ENCODE assay signal across 15 cellular contexts in genomic region chr5:112390327-112390726, GRCh38. TPM values are rescaled to one million over a fixed set of nuclear protein-coding genes. Genes with fewer than 3 reads are reported as not detected.
DNase-seq lines count a peak whose midpoint lies in the region; ATAC-seq, FAIRE-seq and TF ChIP-seq lines count a peak whose summit lies in the region.
"Had no signal": no experiment of that assay in that cellular context is flagged by ENCODE, and none has a peak within 500 bp of the region (broad histone marks: within the 10 kb centered on the region; RNA-seq: fewer than 3 reads in every experiment).

No MANE protein-coding gene starts in this region.

- H3K27me3 Mint-ChIP-seq in stimulated activated naive CD8-positive, alpha-beta T cell treated with anti-CD3 and anti-CD28 coated beads, Interleukin-15, amount 100 ng/mL, for 72 hours, result peaks cover 22% of the 10 kb centered on the region

- CTCF ChIA-PET in HEK293 (lab: Yijun Ruan, JAX), result interaction anchor here (1.8 kb wide), 1 partner anchor 17 kb away, joined by 4 read pairs; no protein-coding TSS in a partner anchor
- CTCF ChIA-PET in mammary epithelial cell (lab: Charles Lee; ENCODE audit: low non-redundant PET), result no interaction called here

- H3K27ac ChIP-seq in HEK293 (ENCODE audit: extremely low read depth, low read depth, low read length) (no peak overlapping the region), esophagus squamous epithelium (peak overlapping the region; percentile 44 to 79 (median 68)), pancreas (no peak overlapping the region), mammary epithelial cell (ENCODE audit: insufficient read depth, low read depth, low read length) (no peak overlapping the region), heart left ventricle (no peak overlapping the region)

- TF ChIP-seq CTCF in HEK293 (tag by site-specific recombination; IDR thresholded peaks at IDR 0.05) (no peak), esophagus squamous epithelium (IDR thresholded peaks at IDR 0.05) (no peak), pancreas (IDR thresholded peaks at IDR 0.05) (no peak), mammary epithelial cell (conservative IDR thresholded peaks at IDR 0.05 in 1 of 2, IDR thresholded peaks at IDR 0.05 in 1 of 2; ENCODE audit: extremely low read depth in 1 of 2, insufficient read depth in 1 of 2, low read depth in 1 of 2, low read length in 2 of 2) (no peak), heart left ventricle (IDR thresholded peaks at IDR 0.05) (no peak)

- no peaks in the 10 kb centered on the region for H3K4me1 Mint-ChIP-seq in stimulated activated naive CD8-positive, alpha-beta T cell treated with anti-CD3 and anti-CD28 coated beads, Interleukin-15, amount 100 ng/mL, for 72 hours

- H3K36me3 ChIP-seq in HEK293 (ENCODE audit: control insufficient read depth in 2 of 2, insufficient read depth in 1 of 2, low read length in 2 of 2) (no peaks in the 10 kb centered on the region), esophagus squamous epithelium (no peaks in the 10 kb centered on the region), pancreas (no peaks in the 10 kb centered on the region), mammary epithelial cell (ENCODE audit: insufficient read depth, low read length) (no peaks in the 10 kb centered on the region), heart left ventricle (no peaks in the 10 kb centered on the region)

- H3K9me3 Mint-ChIP-seq in stimulated activated naive CD8-positive, alpha-beta T cell treated with anti-CD3 and anti-CD28 coated beads, Interleukin-15, amount 100 ng/mL, for 72 hours, result no peaks in the 10 kb centered on the region
- H3K9me3 Mint-ChIP-seq: activated T-helper 1 cell treated with anti-CD3 and anti-CD28 coated beads, Interleukin-12 subunit alpha, Interleukin-12 subunit beta, Interleukin-2, Interleukin-4 antibody, amounts not matched to agents 30 ng/mL and 10 ng/mL and 1 ng/mL, durations not matched to agents 14 hours and 24 hours and 36 hours had no signal

- intact Hi-C loops in esophagus squamous epithelium (cut with DNase I), result no loop called here
- intact Hi-C loops in pancreas (cut with DNase I), result no loop called here
- intact Hi-C loops in mammary epithelial cell (cut with micrococcal nuclease), result no loop called here
- intact Hi-C loops in heart left ventricle (cut with DNase I), result no loop called here

- no peak overlapping the region for H3K4me3 Mint-ChIP-seq in stimulated activated naive CD8-positive, alpha-beta T cell treated with anti-CD3 and anti-CD28 coated beads, Interleukin-15, amount 100 ng/mL, for 72 hours
- H3K4me3 Mint-ChIP-seq: activated T-helper 1 cell treated with anti-CD3 and anti-CD28 coated beads, Interleukin-12 subunit alpha, Interleukin-12 subunit beta, Interleukin-2, Interleukin-4 antibody, amounts not matched to agents 30 ng/mL and 10 ng/mL and 1 ng/mL, durations not matched to agents 14 hours and 24 hours and 36 hours had no signal

- H3K27me3 ChIP-seq in esophagus squamous epithelium (no peaks in the 10 kb centered on the region), pancreas (no peaks in the 10 kb centered on the region), mammary epithelial cell (ENCODE audit: insufficient read depth, low read length) (no peaks in the 10 kb centered on the region), heart left ventricle (no peaks in the 10 kb centered on the region)

- ATAC-seq in pancreas (peak; percentile 58 to 86 (median 74)), heart left ventricle (no peak)
- ATAC-seq in stimulated activated naive CD8-positive, alpha-beta T cell treated with anti-CD3 and anti-CD28 coated beads, Interleukin-15, amount 100 ng/mL, for 72 hours, result no peak

- H3K27ac Mint-ChIP-seq in stimulated activated naive CD8-positive, alpha-beta T cell treated with anti-CD3 and anti-CD28 coated beads, Interleukin-15, amount 100 ng/mL, for 72 hours, result no peak overlapping the region
- H3K27ac Mint-ChIP-seq: activated T-helper 1 cell treated with anti-CD3 and anti-CD28 coated beads, Interleukin-12 subunit alpha, Interleukin-12 subunit beta, Interleukin-2, Interleukin-4 antibody, amounts not matched to agents 30 ng/mL and 10 ng/mL and 1 ng/mL, durations not matched to agents 14 hours and 24 hours and 36 hours had no signal

- H3K4me3 ChIP-seq in HEK293 (ENCODE audit: low read depth, low read length) (no peak overlapping the region), esophagus squamous epithelium (peak overlapping the region in 3 of 4 donors; percentile 23 to 45 (median 28)), pancreas (peak overlapping the region in 1 of 4 donors; percentile 27), mammary epithelial cell (replicated peaks in 1 of 3; ENCODE audit: insufficient read depth in 1 of 3, low read depth in 2 of 3, low read length in 3 of 3) (no peak overlapping the region), heart left ventricle (no peak overlapping the region)

- no peaks in the 10 kb centered on the region for H4K20me1 ChIP-seq in mammary epithelial cell (ENCODE audit: insufficient read depth, low read length)

- no peak overlapping the region for H3K9ac ChIP-seq in mammary epithelial cell (ENCODE audit: insufficient read depth, low read length)

- in situ Hi-C loops in mammary epithelial cell (cut with MboI; ENCODE audit: low sequenced_read_pairs in 2 of 2), result no loop called here

- no peak for FAIRE-seq in pancreas (lab: Jason Lieb, UNC)
- FAIRE-seq: GM12891 had no signal

- no peaks in the 10 kb centered on the region for H3K79me2 ChIP-seq in mammary epithelial cell (ENCODE audit: insufficient read depth, low read length)

- TF ChIP-seq POLR2A in esophagus squamous epithelium (IDR thresholded peaks at IDR 0.05), result no peak
- TF ChIP-seq POLR2A in heart left ventricle (IDR thresholded peaks at IDR 0.05), result no peak

- H3K4me1 ChIP-seq in HEK293 (ENCODE audit: control insufficient read depth, insufficient read depth, low read length) (peaks cover 26% of the 10 kb centered on the region), esophagus squamous epithelium (peaks cover 0 to 31% (median 6%) of the 10 kb centered on the region in 3 donors), pancreas (no peaks in the 10 kb centered on the region), mammary epithelial cell (ENCODE audit: insufficient read depth, low read length) (no peaks in the 10 kb centered on the region), heart left ventricle (peaks cover 0 to 22% (median 9%) of the 10 kb centered on the region in 12 donors)

- no TSS peak for BruUV-seq in mammary epithelial cell (replicated peaks; lab: Mats Ljungman, UMichigan)

- POLR2A ChIA-PET in HEK293 (lab: Yijun Ruan, JAX), result no interaction called here

- H2AFZ ChIP-seq in mammary epithelial cell (ENCODE audit: low read depth, low read length), result no peak overlapping the region

- dilution Hi-C loops in mammary epithelial cell (cut with HindIII; ENCODE audit: low sequenced_read_pairs), result loop anchor here (5.0 kb wide), 1 partner anchor 67 kb away; no protein-coding TSS in a partner anchor

- no peaks in the 10 kb centered on the region for H3K9me3 ChIP-seq in HEK293 (ENCODE audit: control insufficient read depth, insufficient read depth, low read depth, low read length)
- no peaks in the 10 kb centered on the region for H3K9me3 ChIP-seq in esophagus squamous epithelium
- H3K9me3 ChIP-seq in pancreas, result no peaks in the 10 kb centered on the region
- no peaks in the 10 kb centered on the region for H3K9me3 ChIP-seq in mammary epithelial cell (replicated peaks; ENCODE audit: insufficient read depth, low read length)
- H3K9me3 ChIP-seq in heart left ventricle, result no peaks in the 10 kb centered on the region

- 83% methylated on average over 1 of the region's 8 CpGs; no CpG with 5 or more reads in 1 of the 2 donors for WGBS in esophagus squamous epithelium, 2 donors
- 15 to 17% methylated on average over 8 of the region's 8 CpGs for WGBS in pancreas, 2 donors
- 83% methylated on average over 8 of the region's 8 CpGs for WGBS in mammary epithelial cell (ENCODE audit: low coverage, missing lambda C conversion rate)
- 73 to 81% (median 75%) methylated on average over 5 to 8 of the region's 8 CpGs for WGBS in heart left ventricle, 4 donors

- DNase-seq in NCI-H345 (lab: John Stamatoyannopoulos, UW) (peak; percentile 70), esophagus squamous epithelium (lab: John Stamatoyannopoulos, UW) (no peak), pancreas (peak in 5 of 6 donors; percentile 19 to 37 (median 29)), mammary epithelial cell (no peak), heart left ventricle (no peak)
- no peak for DNase-seq in stimulated activated naive CD8-positive, alpha-beta T cell treated with anti-CD3 and anti-CD28 coated beads, Interleukin-15, amount 100 ng/mL, for 72 hours
- DNase-seq in activated naive CD4-positive, alpha-beta T cell treated with Interleukin-2 at 50 U/mL for 16 hours, result no peak
- DNase-seq: activated CD4-positive, alpha-beta T cell treated with anti-CD3 and anti-CD28 coated beads, Interleukin-2, amount 50 U/mL, for 1 hour; cortex of kidney; NCI-H2081 treated with DMSO at 0.1 percent for 48 hours; stimulated activated CD4-positive, alpha-beta T cell treated with anti-CD3 and anti-CD28 coated beads, Interleukin-1b, Interleukin-23, amount 100 ng/mL, for 48 hours; T-helper 2 cell had no signal

- H3K4me2 ChIP-seq in mammary epithelial cell (ENCODE audit: insufficient read depth, low read depth, low read length), result no peak overlapping the region

TF ChIP-seq in HEK293, 187 proteins besides CTCF, POLR2A, EP300 and RAD21 (continues in another document):
- TF ChIP-seq ZNF571 (tag by site-specific recombination; IDR thresholded peaks at IDR 0.05), result no peak
- TF ChIP-seq, protein P1, sequence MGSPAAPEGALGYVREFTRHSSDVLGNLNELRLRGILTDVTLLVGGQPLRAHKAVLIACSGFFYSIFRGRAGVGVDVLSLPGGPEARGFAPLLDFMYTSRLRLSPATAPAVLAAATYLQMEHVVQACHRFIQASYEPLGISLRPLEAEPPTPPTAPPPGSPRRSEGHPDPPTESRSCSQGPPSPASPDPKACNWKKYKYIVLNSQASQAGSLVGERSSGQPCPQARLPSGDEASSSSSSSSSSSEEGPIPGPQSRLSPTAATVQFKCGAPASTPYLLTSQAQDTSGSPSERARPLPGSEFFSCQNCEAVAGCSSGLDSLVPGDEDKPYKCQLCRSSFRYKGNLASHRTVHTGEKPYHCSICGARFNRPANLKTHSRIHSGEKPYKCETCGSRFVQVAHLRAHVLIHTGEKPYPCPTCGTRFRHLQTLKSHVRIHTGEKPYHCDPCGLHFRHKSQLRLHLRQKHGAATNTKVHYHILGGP (tag by site-specific recombination; IDR thresholded peaks at IDR 0.05), result no peak

RNA-seq across cellular contexts. Expression of gene EPB41L4A, which starts 28.8 kb away (rescaled TPM):
- 10 to 100 TPM; 18.9 to 25.9 (median 20.7) TPM for total RNA-seq in esophagus squamous epithelium
- total RNA-seq in pancreas, result 10 to 100 TPM in 2 of 6 donors, 1 to 10 TPM in 4; 6.7 to 23.4 (median 7.2) TPM
- 1 to 10 TPM; 4.4 to 6.8 TPM for polyA plus RNA-seq in pancreas
- 1 to 10 TPM; 2.1 to 3.2 TPM for total RNA-seq in mammary epithelial cell
- 0.28 TPM for polyA plus RNA-seq in mammary epithelial cell
- polyA minus RNA-seq in mammary epithelial cell, result not detected
- total RNA-seq in heart left ventricle, result 10 to 100 TPM in 8 of 9 donors, 1 to 10 TPM in 1; 9.0 to 34.5 (median 20.8) TPM
- polyA plus RNA-seq in heart left ventricle, result 10 to 100 TPM in 1 of 2 donors, 1 to 10 TPM in 1; 6.4 to 10.6 TPM
- total RNA-seq: activated T-helper 1 cell treated with anti-CD3 and anti-CD28 coated beads, Interleukin-12 subunit alpha, Interleukin-12 subunit beta, Interleukin-2, Interleukin-4 antibody, amounts not matched to agents 30 ng/mL and 10 ng/mL and 1 ng/mL, durations not matched to agents 14 hours and 24 hours and 36 hours had no signal

Comparison
In these comparisons a context has a peak if more than half of its experiments do, and no peak if none do; other contexts are left out.
1. H3K27ac ChIP-seq: peak in esophagus squamous epithelium (4 of 4); none in HEK293 (single experiment), pancreas (0 of 4), mammary epithelial cell (single experiment) and heart left ventricle (0 of 12).
2. H3K4me3 ChIP-seq: peak in esophagus squamous epithelium (3 of 4); none in HEK293 (single experiment), mammary epithelial cell (0 of 3) and heart left ventricle (0 of 12).
3. DNase-seq: peak in NCI-H345 (single experiment) and pancreas (5 of 6); none in esophagus squamous epithelium (single experiment), stimulated activated naive CD8-positive, alpha-beta T cell treated with anti-CD3 and anti-CD28 coated beads, Interleukin-15, amount 100 ng/mL, for 72 hours (0 of 2), mammary epithelial cell (single experiment), heart left ventricle (0 of 5) and activated naive CD4-positive, alpha-beta T cell treated with Interleukin-2 at 50 U/mL for 16 hours (single experiment).
4. ATAC-seq: peak in pancreas (4 of 4); none in stimulated activated naive CD8-positive, alpha-beta T cell treated with anti-CD3 and anti-CD28 coated beads, Interleukin-15, amount 100 ng/mL, for 72 hours (single experiment) and heart left ventricle (0 of 4).